In genomic region chr2:235669983-235670962, GRCh38 we compare ENCODE assay signal across 9 cellular contexts.
DNase-seq lines count a peak whose midpoint lies in the region; ATAC-seq and TF ChIP-seq lines count a peak whose summit lies in the region.
"Had no signal": no experiment of that assay in that cellular context is flagged by ENCODE, and none has a peak within 500 bp of the region (broad histone marks: within the 10 kb centered on the region; RNA-seq: fewer than 3 reads in every experiment).

No MANE protein-coding gene starts in this region.

- intact Hi-C loops in heart left ventricle (cut with DNase I) = loop anchor here (1.0 to 10.0 kb wide), 11 partner anchors 62 to 535 kb away; partner anchors contain the start of gene AGAP1 (in 2 of the 10)
- intact Hi-C loops in activated T-helper 2 cell treated with anti-CD3 and anti-CD28 coated beads, Interferon-gamma antibody, Interleukin-2, Interleukin-4, amounts not matched to agents 10 μg/mL and 5 μg/mL and 100 μg/mL, durations not matched to agents 14 hours and 24 hours and 36 hours (cut with micrococcal nuclease) = loop anchor here (5.0 to 10.0 kb wide), 3 partner anchors 175 to 507 kb away; partner anchors contain the start of genes AGAP1 and GBX2

- no peaks in the 10 kb centered on the region for H3K36me3 ChIP-seq in heart left ventricle
- H3K36me3 ChIP-seq in parathyroid adenoma (ENCODE audit: control insufficient read depth, insufficient read depth, low read length) = no peaks in the 10 kb centered on the region

- no peaks in the 10 kb centered on the region for H3K9me3 ChIP-seq in heart left ventricle
- no peaks in the 10 kb centered on the region for H3K9me3 ChIP-seq in parathyroid adenoma (ENCODE audit: control insufficient read depth, low read length)

- peaks cover 2% of the 10 kb centered on the region for H3K4me1 Mint-ChIP-seq in activated naive CD4-positive, alpha-beta T cell treated with anti-CD3 and anti-CD28 coated beads, Interleukin-2, amount 10 ng/mL, durations not matched to agents 7 days and 5 days
- peaks cover 1% of the 10 kb centered on the region for H3K4me1 Mint-ChIP-seq in activated T-helper 2 cell treated with anti-CD3 and anti-CD28 coated beads, Interferon-gamma antibody, Interleukin-2, Interleukin-4, amounts not matched to agents 10 μg/mL and 5 μg/mL and 100 μg/mL, durations not matched to agents 14 hours and 24 hours and 36 hours (ENCODE audit: low read depth)

- H3K4me2 ChIP-seq in parathyroid adenoma (ENCODE audit: low read length) = peak overlapping the region; percentile 60

- H3K9ac ChIP-seq in parathyroid adenoma = no peak overlapping the region

- WGBS in heart left ventricle, 4 donors = 1 to 2% (median 2%) methylated on average over 37 to 148 of the region's 148 CpGs

- H3K79me2 ChIP-seq in parathyroid adenoma = peaks cover 22% of the 10 kb centered on the region

- CTCF ChIA-PET in activated naive CD4-positive, alpha-beta T cell treated with anti-CD3 and anti-CD28 coated beads, Interleukin-2, amount 10 ng/mL, durations not matched to agents 7 days and 5 days (lab: Charles Lee) = no interaction called here

- TF ChIP-seq CTCF in WI38 (IDR thresholded peaks at IDR 0.05; ENCODE audit: low read depth, low read length) = peak; percentile 23; the same call in 1 of the 2 replicates
- TF ChIP-seq CTCF in heart left ventricle (IDR thresholded peaks at IDR 0.05) = peak in 11 of 12 donors; percentile 34 to 77 (median 64)
- peak; percentile 27 for TF ChIP-seq CTCF in parathyroid adenoma (IDR thresholded peaks at IDR 0.05)
- no peak for TF ChIP-seq CTCF in GM13976 (IDR thresholded peaks at IDR 0.05; ENCODE audit: borderline replicate concordance, control extremely low read depth, extremely low read depth, insufficient read depth, missing control alignments)

- H2AFZ ChIP-seq in parathyroid adenoma = peak overlapping the region; percentile 58

- TF ChIP-seq POLR2A in heart left ventricle (IDR thresholded peaks at IDR 0.05) = no peak

- H3K27me3 Mint-ChIP-seq in activated naive CD4-positive, alpha-beta T cell treated with anti-CD3 and anti-CD28 coated beads, Interleukin-2, amount 10 ng/mL, durations not matched to agents 7 days and 5 days = peaks cover 61% of the 10 kb centered on the region
- peaks cover 59% of the 10 kb centered on the region for H3K27me3 Mint-ChIP-seq in activated T-helper 2 cell treated with anti-CD3 and anti-CD28 coated beads, Interferon-gamma antibody, Interleukin-2, Interleukin-4, amounts not matched to agents 10 μg/mL and 5 μg/mL and 100 μg/mL, durations not matched to agents 14 hours and 24 hours and 36 hours (ENCODE audit: low read depth)

- H3K4me3 ChIP-seq in WI38 (ENCODE audit: low read depth, low read length) (peak overlapping the region; percentile 40), heart left ventricle (peak overlapping the region; percentile 24 to 75 (median 57)), parathyroid adenoma (ENCODE audit: low read depth, low read length) (no peak overlapping the region)

- H3K27ac ChIP-seq in heart left ventricle (peak overlapping the region in 7 of 12 donors; percentile 24 to 61 (median 46)), parathyroid adenoma (no peak overlapping the region)

- H3K27ac Mint-ChIP-seq in activated naive CD4-positive, alpha-beta T cell treated with anti-CD3 and anti-CD28 coated beads, Interleukin-2, amount 10 ng/mL, durations not matched to agents 7 days and 5 days = no peak overlapping the region
- no peak overlapping the region for H3K27ac Mint-ChIP-seq in activated T-helper 2 cell treated with anti-CD3 and anti-CD28 coated beads, Interferon-gamma antibody, Interleukin-2, Interleukin-4, amounts not matched to agents 10 μg/mL and 5 μg/mL and 100 μg/mL, durations not matched to agents 14 hours and 24 hours and 36 hours
- H3K27ac Mint-ChIP-seq: CD4-positive, CD25-positive, alpha-beta regulatory T cell had no signal

- H3K36me3 Mint-ChIP-seq in activated naive CD4-positive, alpha-beta T cell treated with anti-CD3 and anti-CD28 coated beads, Interleukin-2, amount 10 ng/mL, durations not matched to agents 7 days and 5 days = no peaks in the 10 kb centered on the region
- no peaks in the 10 kb centered on the region for H3K36me3 Mint-ChIP-seq in activated T-helper 2 cell treated with anti-CD3 and anti-CD28 coated beads, Interferon-gamma antibody, Interleukin-2, Interleukin-4, amounts not matched to agents 10 μg/mL and 5 μg/mL and 100 μg/mL, durations not matched to agents 14 hours and 24 hours and 36 hours (ENCODE audit: low read depth)
- H3K36me3 Mint-ChIP-seq: CD4-positive, CD25-positive, alpha-beta regulatory T cell had no signal

- H3K27me3 ChIP-seq in heart left ventricle (peaks cover 0 to 38% (median 0%) of the 10 kb centered on the region in 9 donors), parathyroid adenoma (ENCODE audit: control insufficient read depth, insufficient read depth, low read length) (no peaks in the 10 kb centered on the region)

- peak; percentile 32 to 79 (median 68) for ATAC-seq in heart left ventricle

- no peak overlapping the region for H3K4me3 Mint-ChIP-seq in activated naive CD4-positive, alpha-beta T cell treated with anti-CD3 and anti-CD28 coated beads, Interleukin-2, amount 10 ng/mL, durations not matched to agents 7 days and 5 days
- H3K4me3 Mint-ChIP-seq in activated T-helper 2 cell treated with anti-CD3 and anti-CD28 coated beads, Interferon-gamma antibody, Interleukin-2, Interleukin-4, amounts not matched to agents 10 μg/mL and 5 μg/mL and 100 μg/mL, durations not matched to agents 14 hours and 24 hours and 36 hours (ENCODE audit: low read depth) = no peak overlapping the region
- H3K4me3 Mint-ChIP-seq: CD4-positive, CD25-positive, alpha-beta regulatory T cell had no signal

- H3K4me1 ChIP-seq in heart left ventricle = peaks cover 0 to 38% (median 15%) of the 10 kb centered on the region in 12 donors
- H3K4me1 ChIP-seq in parathyroid adenoma = peaks cover 6% of the 10 kb centered on the region

- DNase-seq in NCI-H1417 (lab: John Stamatoyannopoulos, UW) (peak; percentile 53 to 81 (median 77)), NCI-H1417 treated with DMSO at 0.1 percent for 48 hours (lab: John Stamatoyannopoulos, UW) (no peak), heart left ventricle (peak; percentile 68 to 81 (median 72)), GM13976 (ENCODE audit: low spot score) (no peak)
- DNase-seq in activated naive CD4-positive, alpha-beta T cell treated with anti-CD3 and anti-CD28 coated beads, Interleukin-2, amount 10 ng/mL, durations not matched to agents 7 days and 5 days = no peak
- DNase-seq in activated T-helper 2 cell treated with anti-CD3 and anti-CD28 coated beads, Interferon-gamma antibody, Interleukin-2, Interleukin-4, amounts not matched to agents 10 μg/mL and 5 μg/mL and 100 μg/mL, durations not matched to agents 14 hours and 24 hours and 36 hours (ENCODE audit: low spot score) = no peak

- no peaks in the 10 kb centered on the region for H3K9me3 Mint-ChIP-seq in activated naive CD4-positive, alpha-beta T cell treated with anti-CD3 and anti-CD28 coated beads, Interleukin-2, amount 10 ng/mL, durations not matched to agents 7 days and 5 days
- H3K9me3 Mint-ChIP-seq in activated T-helper 2 cell treated with anti-CD3 and anti-CD28 coated beads, Interferon-gamma antibody, Interleukin-2, Interleukin-4, amounts not matched to agents 10 μg/mL and 5 μg/mL and 100 μg/mL, durations not matched to agents 14 hours and 24 hours and 36 hours = no peaks in the 10 kb centered on the region
- H3K9me3 Mint-ChIP-seq: CD4-positive, CD25-positive, alpha-beta regulatory T cell had no signal

- in situ Hi-C loops in GM13976 (cut with MboI; ENCODE audit: low sequenced_read_pairs, unreplicated experiment) = no loop called here

Comparison
In these comparisons a context has a peak if more than half of its experiments do, and no peak if none do; other contexts are left out.
1. DNase-seq: peak in NCI-H1417 (3 of 3) and heart left ventricle (5 of 5); none in NCI-H1417 treated with DMSO at 0.1 percent for 48 hours (single experiment), activated naive CD4-positive, alpha-beta T cell treated with anti-CD3 and anti-CD28 coated beads, Interleukin-2, amount 10 ng/mL, durations not matched to agents 7 days and 5 days (single experiment), GM13976 (single experiment) and activated T-helper 2 cell treated with anti-CD3 and anti-CD28 coated beads, Interferon-gamma antibody, Interleukin-2, Interleukin-4, amounts not matched to agents 10 μg/mL and 5 μg/mL and 100 μg/mL, durations not matched to agents 14 hours and 24 hours and 36 hours (single experiment).